32 cellular contexts compared by ENCODE assay signal in the genomic region with DNA sequence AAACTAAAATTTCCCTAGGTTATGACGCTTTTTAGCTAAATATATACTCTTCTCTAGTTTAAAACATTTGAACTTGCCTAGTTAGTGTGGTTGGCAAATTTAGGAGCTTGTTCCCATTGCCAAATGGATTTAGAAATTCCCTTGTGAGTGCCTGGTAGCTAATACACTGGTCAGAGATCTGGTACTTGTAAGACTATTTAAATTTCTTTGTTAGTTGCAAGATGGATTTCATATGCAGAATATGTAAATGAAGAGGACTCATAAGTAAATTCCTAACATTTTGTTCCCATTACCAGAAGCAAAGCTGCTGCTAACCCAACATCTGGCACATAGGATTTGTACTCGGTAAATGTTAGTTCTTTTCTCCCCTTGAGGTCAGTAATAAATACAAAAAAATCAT.
"Had no signal": no experiment of that assay in that cellular context is flagged by ENCODE, and none has a peak within 500 bp of the region (broad histone marks: within the 10 kb centered on the region; RNA-seq: fewer than 3 reads in every experiment).

No MANE protein-coding gene starts in this region.

- H3K27me3 ChIP-seq: ascending aorta, cardiac muscle cell had no signal

- H3K4me1 Mint-ChIP-seq: activated CD4-positive, alpha-beta memory T cell treated with anti-CD3 and anti-CD28 coated beads, Interleukin-2, amount 10 ng/mL, durations not matched to agents 7 days and 5 days; activated naive CD8-positive, alpha-beta T cell treated with anti-CD3 and anti-CD28 coated beads for 36 hours; activated T-helper 17 cell treated with anti-CD3 and anti-CD28 coated beads, Interleukin-2, amount 50 U/mL, for 72 hours had no signal

- H3K27ac ChIP-seq: ascending aorta, cardiac muscle cell, PC-9, VCaP had no signal

- DNase-seq: activated CD4-positive, alpha-beta memory T cell treated with anti-CD3 and anti-CD28 coated beads, Interleukin-2, amount 10 ng/mL, durations not matched to agents 7 days and 5 days; activated CD4-positive, alpha-beta T cell treated with anti-CD3 and anti-CD28 coated beads for 1 hour; activated CD4-positive, alpha-beta T cell treated with anti-CD3 and anti-CD28 coated beads for 48 hours; activated CD4-positive, CD25-positive, alpha-beta regulatory T cell; activated effector memory CD4-positive, alpha-beta T cell treated with anti-CD3 and anti-CD28 coated beads, Interleukin-2, amount 50 U/mL, for 16 hours; activated naive CD4-positive, alpha-beta T cell; activated naive CD4-positive, alpha-beta T cell treated with anti-CD3 and anti-CD28 coated beads, Interleukin-2, amount 50 U/mL, for 16 hours; activated naive CD8-positive, alpha-beta T cell treated with anti-CD3 and anti-CD28 coated beads for 36 hours; activated T-cell treated with anti-CD3 and anti-CD28 coated beads, Interleukin-2, amount 50 U/mL, for 1 hour; activated T-cell treated with anti-CD3 and anti-CD28 coated beads, Interleukin-2, amount 50 U/mL, for 72 hours; amniotic stem cell; Kasumi-1; MM.1S; MV-4-11; NCI-H1092; NCI-H1436 treated with DMSO at 0.1 percent for 48 hours; NCI-H1694 treated with DMSO at 0.1 percent for 48 hours; NCI-H2029; NCI-H510A; NCI-H526; NCI-H748 treated with DMSO at 0.1 percent for 48 hours; NK-92 treated with Interleukin-12 subunit alpha and Interleukin-12 subunit beta, amount 100 ng/mL, for 24 hours; PC-9; Right ventricle myocardium superior; SW 1271; T-helper 1 cell; T-helper 2 cell; T-helper 9 cell had no signal

- ATAC-seq: activated T-cell treated with anti-CD3 and anti-CD28 coated beads, Interleukin-2, amount 50 U/mL, for 72 hours; activated T-helper 17 cell treated with anti-CD3 and anti-CD28 coated beads, Interleukin-2, amount 50 U/mL, for 72 hours had no signal

- H3K4me3 ChIP-seq: ascending aorta, cardiac muscle cell, PC-9 had no signal

- H3K4me2 ChIP-seq: PC-9 had no signal

- H3K9me3 ChIP-seq: ascending aorta had no signal

- H3K4me1 ChIP-seq: ascending aorta had no signal

- H3K9me3 Mint-ChIP-seq: activated T-helper 17 cell treated with anti-CD3 and anti-CD28 coated beads, Interleukin-2, amount 50 U/mL, for 72 hours had no signal

- H2AFZ ChIP-seq: PC-9 had no signal

- H3K4me3 Mint-ChIP-seq: activated CD4-positive, alpha-beta memory T cell treated with anti-CD3 and anti-CD28 coated beads, Interleukin-2, amount 10 ng/mL, durations not matched to agents 7 days and 5 days; activated naive CD8-positive, alpha-beta T cell treated with anti-CD3 and anti-CD28 coated beads for 36 hours; activated T-cell treated with anti-CD3 and anti-CD28 coated beads, Interleukin-2, amount 50 U/mL, for 72 hours; activated T-helper 17 cell treated with anti-CD3 and anti-CD28 coated beads, Interleukin-2, amount 50 U/mL, for 72 hours had no signal

- H3K27ac Mint-ChIP-seq: activated CD4-positive, alpha-beta memory T cell treated with anti-CD3 and anti-CD28 coated beads, Interleukin-2, amount 10 ng/mL, durations not matched to agents 7 days and 5 days; activated naive CD8-positive, alpha-beta T cell treated with anti-CD3 and anti-CD28 coated beads for 36 hours; activated T-cell treated with anti-CD3 and anti-CD28 coated beads, Interleukin-2, amount 50 U/mL, for 72 hours; activated T-helper 17 cell treated with anti-CD3 and anti-CD28 coated beads, Interleukin-2, amount 50 U/mL, for 72 hours had no signal

- H3K27me3 Mint-ChIP-seq: activated CD4-positive, alpha-beta memory T cell treated with anti-CD3 and anti-CD28 coated beads, Interleukin-2, amount 10 ng/mL, durations not matched to agents 7 days and 5 days; activated naive CD8-positive, alpha-beta T cell treated with anti-CD3 and anti-CD28 coated beads for 36 hours; activated T-helper 17 cell treated with anti-CD3 and anti-CD28 coated beads, Interleukin-2, amount 50 U/mL, for 72 hours had no signal
